20 cellular contexts compared by ENCODE assay signal in genomic region chr5:173768891-173769290, GRCh38.
A peak's percentile ranks its signal among the peaks of the same experiment; 100 is the strongest.
DNase-seq lines count a peak whose midpoint lies in the region; ATAC-seq, FAIRE-seq and TF ChIP-seq lines count a peak whose summit lies in the region.
"Had no signal": no experiment of that assay in that cellular context is flagged by ENCODE, and none has a peak within 500 bp of the region (broad histone marks: within the 10 kb centered on the region; RNA-seq: fewer than 3 reads in every experiment).

No MANE protein-coding gene starts in this region.

- TF ChIP-seq CTCF in left ventricle myocardium inferior (IDR thresholded peaks at IDR 0.05; ENCODE audit: borderline replicate concordance) = no peak
- no peak for TF ChIP-seq CTCF in OCI-LY1 (IDR thresholded peaks at IDR 0.05; ENCODE audit: low read length)
- no peak for TF ChIP-seq CTCF in HepG2 (CRISPR knock-in tag; IDR thresholded peaks at IDR 0.05)
- TF ChIP-seq CTCF in uterus (IDR thresholded peaks at IDR 0.05) = no peak

- BruUV-seq in HepG2 (replicated peaks; lab: Mats Ljungman, UMichigan) = no TSS peak

- H3K36me3 ChIP-seq in left ventricle myocardium inferior (no peaks in the 10 kb centered on the region), OCI-LY1 (ENCODE audit: insufficient read depth, low read length) (no peaks in the 10 kb centered on the region), HepG2 (replicated peaks in 1 of 2; ENCODE audit: control insufficient read depth in 1 of 2, insufficient read depth in 2 of 2, low read length in 2 of 2) (no peaks in the 10 kb centered on the region), uterus (no peaks in the 10 kb centered on the region)
- H3K36me3 ChIP-seq: BE2C had no signal

- H3K79me2 ChIP-seq in OCI-LY1 (ENCODE audit: insufficient read depth, low read length) (no peaks in the 10 kb centered on the region), HepG2 (ENCODE audit: insufficient read depth, low read length) (no peaks in the 10 kb centered on the region)

- H3K9ac ChIP-seq in OCI-LY1 (ENCODE audit: low read length) (no peak overlapping the region), HepG2 (ENCODE audit: insufficient read depth, low read depth, low read length) (no peak overlapping the region)

- intact Hi-C loops in left ventricle myocardium inferior (cut with micrococcal nuclease) = no loop called here
- intact Hi-C loops in Right ventricle myocardium superior (cut with DNase I) = loop anchor here (5.0 to 10.0 kb wide), 2 partner anchors 96 to 203 kb away; no protein-coding TSS in a partner anchor
- intact Hi-C loops in HepG2 (cut with micrococcal nuclease; ENCODE audit: unreplicated experiment) = loop anchor here (5.0 kb wide), 1 partner anchor 53 kb away; no protein-coding TSS in a partner anchor
- intact Hi-C loops in uterus (cut with DNase I; ENCODE audit: low total_unique reads) = no loop called here

- H3K27me3 ChIP-seq in left ventricle myocardium inferior (ENCODE audit: low read depth) (no peaks in the 10 kb centered on the region), OCI-LY1 (ENCODE audit: insufficient read depth, low read length) (no peaks in the 10 kb centered on the region), HepG2 (ENCODE audit: control insufficient read depth in 1 of 2, insufficient read depth in 2 of 2, low read length in 2 of 2) (no peaks in the 10 kb centered on the region), uterus (no peaks in the 10 kb centered on the region)
- H3K27me3 ChIP-seq: BE2C had no signal

- in situ Hi-C loops in HepG2 (cut with HindIII; ENCODE audit: extremely low pct_ligation_motif_present, low pct_unique_long_range_greater_than_20kb) = loop anchor here (25.0 kb wide), 1 partner anchor 193 kb away; no protein-coding TSS in a partner anchor

- H3K4me1 ChIP-seq in left ventricle myocardium inferior = peaks cover 67% of the 10 kb centered on the region
- H3K4me1 ChIP-seq in OCI-LY1 (ENCODE audit: insufficient read depth, low read length, severe bottlenecking) = peaks cover 97% of the 10 kb centered on the region
- H3K4me1 ChIP-seq in HepG2 (ENCODE audit: insufficient read depth, low read length) = peaks cover 80% of the 10 kb centered on the region
- H3K4me1 ChIP-seq in uterus = no peaks in the 10 kb centered on the region

- POLR2A ChIA-PET in HepG2 (lab: Yijun Ruan, JAX) = no interaction called here

- TF ChIP-seq RAD21 in HepG2 (CRISPR knock-in tag; IDR thresholded peaks at IDR 0.05) = no peak

- H4K20me1 ChIP-seq in OCI-LY1 (ENCODE audit: insufficient read depth, low read length) = no peaks in the 10 kb centered on the region
- no peaks in the 10 kb centered on the region for H4K20me1 ChIP-seq in HepG2 (ENCODE audit: insufficient read depth, low read length)

- TF ChIP-seq EP300 in HepG2 (IDR thresholded peaks at IDR 0.05; ENCODE audit: low read depth in 2 of 2, low read length in 2 of 2) = no peak
- no peak for TF ChIP-seq EP300 in HepG2 (CRISPR knock-in tag; IDR thresholded peaks at IDR 0.05; ENCODE audit: borderline replicate concordance)

- H3K9me3 ChIP-seq in left ventricle myocardium inferior (replicated peaks) (no peaks in the 10 kb centered on the region), OCI-LY1 (ENCODE audit: low read length) (no peaks in the 10 kb centered on the region), HepG2 (ENCODE audit: low read length) (no peaks in the 10 kb centered on the region), uterus (no peaks in the 10 kb centered on the region)
- H3K9me3 ChIP-seq: BE2C had no signal

- H3K9me2 ChIP-seq in OCI-LY1 (ENCODE audit: low read depth, low read length) = no peaks in the 10 kb centered on the region

- H3K4me2 ChIP-seq in OCI-LY1 (ENCODE audit: low read length) = no peak overlapping the region
- no peak overlapping the region for H3K4me2 ChIP-seq in HepG2 (ENCODE audit: low read depth, low read length)
- H3K4me2 ChIP-seq: GM23338 had no signal

- H3F3A ChIP-seq in OCI-LY1 (ENCODE audit: insufficient read depth, low read length) = no peaks in the 10 kb centered on the region

- H3K4me3 ChIP-seq in left ventricle myocardium inferior (no peak overlapping the region), OCI-LY1 (ENCODE audit: low read depth, low read length, poor library complexity, severe bottlenecking) (no peak overlapping the region), HepG2 (replicated peaks in 1 of 3; ENCODE audit: insufficient read depth in 1 of 3, low read depth in 2 of 3, low read length in 3 of 3) (no peak overlapping the region), uterus (no peak overlapping the region)
- H3K4me3 ChIP-seq: GM23338 had no signal

- ATAC-seq in Right ventricle myocardium superior (ENCODE audit: poor library complexity) (no peak), HepG2 (no peak)
- ATAC-seq: CD8-positive, alpha-beta T cell; GM23338 had no signal

- WGBS in HepG2 (ENCODE audit: low lambda C conversion rate) = 94% methylated on average over 1 of the region's 1 CpG

- DNase-seq in left ventricle myocardium inferior (no peak), Right ventricle myocardium superior (no peak), HepG2 (ENCODE audit: low spot score) (no peak), uterus (no peak), OCI-M1 (lab: John Stamatoyannopoulos, UW) (no peak)
- no peak for DNase-seq in activated T-cell treated with anti-CD3 and anti-CD28 coated beads, Interleukin-2, amount 50 U/mL, for 48 hours
- DNase-seq: BE2C; CD8-positive, alpha-beta T cell; COR-L47; DMS153; DMS79 treated with DMSO at 0.1 percent for 48 hours; EL; H7 had no signal

- TF ChIP-seq POLR2A in HepG2 (IDR thresholded peaks at IDR 0.05; ENCODE audit: insufficient read depth in 1 of 2, low read depth in 2 of 2, low read length in 2 of 2) (no peak), uterus (IDR thresholded peaks at IDR 0.05) (no peak)

- CTCF ChIA-PET in HepG2 (lab: Yijun Ruan, JAX; ENCODE audit: low intra/inter-chr PET ratio, low total read pairs) = no interaction called here

- H2AFZ ChIP-seq in OCI-LY1 (ENCODE audit: low read length) (no peak overlapping the region), HepG2 (ENCODE audit: low read length) (no peak overlapping the region)
- H2AFZ ChIP-seq: GM23338 had no signal

- H3K27ac ChIP-seq in left ventricle myocardium inferior (replicated peaks) (peak overlapping the region; percentile 93), OCI-LY1 (ENCODE audit: low read depth, low read length, poor library complexity, severe bottlenecking) (peak overlapping the region; percentile 6), HepG2 (ENCODE audit: extremely low read length, insufficient read depth, low read length) (no peak overlapping the region), uterus (no peak overlapping the region)
- H3K27ac ChIP-seq: HL-60 had no signal

- no peak for FAIRE-seq in HepG2 (lab: Jason Lieb, UNC)
- FAIRE-seq: A204.1, D721Med, G401.6, GM12891 had no signal

TF ChIP-seq in HepG2, 621 proteins besides CTCF, POLR2A, EP300 and RAD21 (continues in another document):
- TF ChIP-seq HNRNPUL1 (IDR thresholded peaks at IDR 0.05; ENCODE audit: low read depth, low read length) = no peak

Comparison
In these comparisons a context has a peak if more than half of its experiments do, and no peak if none do; other contexts are left out.
1. intact Hi-C loops: an anchor here in Right ventricle myocardium superior (5.0 to 10.0 kb wide) and HepG2 (5.0 kb wide); none called in left ventricle myocardium inferior and uterus.
2. H3K27ac ChIP-seq: peak in left ventricle myocardium inferior (single experiment) and OCI-LY1 (single experiment); none in HepG2 (single experiment) and uterus (0 of 2).